10 cellular contexts compared by ENCODE assay signal in the genomic region with DNA sequence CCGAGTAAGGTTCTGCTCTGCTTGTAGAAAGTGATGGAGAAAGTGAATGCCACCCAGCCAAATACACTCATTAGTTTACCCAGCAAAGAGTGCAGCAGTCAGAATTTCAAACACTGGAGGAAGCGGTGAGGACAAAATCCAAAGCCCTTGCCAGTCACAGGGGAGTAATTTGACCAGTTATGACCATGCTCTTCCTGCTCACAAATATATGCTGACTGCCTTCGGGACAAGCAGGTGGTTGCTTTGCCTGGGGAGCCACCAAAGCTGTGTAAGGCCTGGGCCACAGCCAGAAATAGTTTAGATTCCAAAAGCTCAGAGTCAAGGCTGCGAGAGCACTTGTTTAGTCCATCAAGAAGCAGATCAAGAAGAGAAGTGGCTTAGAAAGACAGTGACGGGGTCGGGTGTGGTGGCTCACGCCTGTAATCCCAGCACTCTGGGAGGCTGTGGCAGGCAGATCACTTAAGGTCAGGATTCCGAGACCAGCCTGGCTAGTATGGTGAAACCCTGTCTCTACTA. TPM values are rescaled to one million over a fixed set of nuclear protein-coding genes. Genes with fewer than 3 reads are reported as not detected.
A peak's percentile ranks its signal among the peaks of the same experiment; 100 is the strongest.
DNase-seq lines count a peak whose midpoint lies in the region; ATAC-seq and TF ChIP-seq lines count a peak whose summit lies in the region.
"Had no signal": no experiment of that assay in that cellular context is flagged by ENCODE, and none has a peak within 500 bp of the region (broad histone marks: within the 10 kb centered on the region; RNA-seq: fewer than 3 reads in every experiment).

No MANE protein-coding gene starts in this region.

- in situ Hi-C loops in brain microvascular endothelial cell (cut with HindIII; ENCODE audit: low pct_ligation_motif_present, low sequenced_read_pairs), result no loop called here

- H3K4me1 Mint-ChIP-seq in activated CD8-positive, alpha-beta memory T cell treated with anti-CD3 and anti-CD28 coated beads, Interleukin-2, amount 10 ng/mL, durations not matched to agents 7 days and 5 days, result peaks cover 6% of the 10 kb centered on the region

- CTCF ChIA-PET in activated CD8-positive, alpha-beta memory T cell treated with anti-CD3 and anti-CD28 coated beads, Interleukin-2, amount 10 ng/mL, durations not matched to agents 7 days and 5 days (lab: Charles Lee), result no interaction called here

- H3K27me3 Mint-ChIP-seq in activated CD8-positive, alpha-beta memory T cell treated with anti-CD3 and anti-CD28 coated beads, Interleukin-2, amount 10 ng/mL, durations not matched to agents 7 days and 5 days, result no peaks in the 10 kb centered on the region

- no peak overlapping the region for H3K4me3 Mint-ChIP-seq in activated CD8-positive, alpha-beta memory T cell treated with anti-CD3 and anti-CD28 coated beads, Interleukin-2, amount 10 ng/mL, durations not matched to agents 7 days and 5 days
- H3K4me3 Mint-ChIP-seq: immature natural killer cell had no signal

- TF ChIP-seq CTCF in brain microvascular endothelial cell (IDR thresholded peaks at IDR 0.05; ENCODE audit: low read depth, low read length, missing control alignments) (no peak), lung (IDR thresholded peaks at IDR 0.05; ENCODE audit: control extremely low read depth, extremely low read depth) (no peak)

- ATAC-seq in lung (ENCODE audit: insufficient read depth, low FRiP score), result peak; percentile 53
- ATAC-seq in GM21360 (IDR thresholded peaks at IDR 0.05; ENCODE audit: unreplicated experiment), result no peak
- no peak for ATAC-seq in activated CD8-positive, alpha-beta memory T cell treated with anti-CD3 and anti-CD28 coated beads, Interleukin-2, amount 10 ng/mL, durations not matched to agents 7 days and 5 days

- H3K36me3 ChIP-seq in brain microvascular endothelial cell (replicated peaks) (no peaks in the 10 kb centered on the region), lung (ENCODE audit: control insufficient read depth in 2 of 2, insufficient read depth in 2 of 2, low read length in 2 of 2) (no peaks in the 10 kb centered on the region)

- 59 to 66% methylated on average over 8 of the region's 8 CpGs for WGBS in lung, 2 donors

- no peaks in the 10 kb centered on the region for H3K36me3 Mint-ChIP-seq in activated CD8-positive, alpha-beta memory T cell treated with anti-CD3 and anti-CD28 coated beads, Interleukin-2, amount 10 ng/mL, durations not matched to agents 7 days and 5 days

- DNase-seq in AG08396 (ENCODE audit: low spot score), result peak; percentile 61
- DNase-seq in M059J (ENCODE audit: low read depth), result peak; percentile 98
- DNase-seq in brain microvascular endothelial cell, result peak; percentile 67
- peak; percentile 48 for DNase-seq in lung (ENCODE audit: low spot score)
- no peak for DNase-seq in NCI-H748 treated with DMSO at 0.1 percent for 48 hours (lab: John Stamatoyannopoulos, UW)
- DNase-seq in CD1c-positive myeloid dendritic cell (ENCODE audit: extremely low spot score), result no peak
- DNase-seq in activated CD8-positive, alpha-beta memory T cell treated with anti-CD3 and anti-CD28 coated beads, Interleukin-2, amount 10 ng/mL, durations not matched to agents 7 days and 5 days, result no peak
- DNase-seq: immature natural killer cell, NCI-H187 treated with DMSO at 0.1 percent for 48 hours had no signal

- no peak overlapping the region for H3K4me3 ChIP-seq in brain microvascular endothelial cell (ENCODE audit: low read depth, low read length)
- H3K4me3 ChIP-seq in lung, result no peak overlapping the region

- H3K9me3 ChIP-seq in lung (ENCODE audit: control insufficient read depth in 2 of 2, insufficient read depth in 1 of 2, low read length in 1 of 2), result no peaks in the 10 kb centered on the region

- H3K9me3 Mint-ChIP-seq in activated CD8-positive, alpha-beta memory T cell treated with anti-CD3 and anti-CD28 coated beads, Interleukin-2, amount 10 ng/mL, durations not matched to agents 7 days and 5 days (ENCODE audit: low read depth), result peaks cover 9% of the 10 kb centered on the region

- no peak overlapping the region for H3K27ac ChIP-seq in brain microvascular endothelial cell
- peak overlapping the region; percentile 15 for H3K27ac ChIP-seq in lung (ENCODE audit: low read depth in 1 of 2, low read length in 1 of 2)

- H3K27me3 ChIP-seq in brain microvascular endothelial cell (replicated peaks) (no peaks in the 10 kb centered on the region), lung (ENCODE audit: control insufficient read depth, insufficient read depth) (no peaks in the 10 kb centered on the region)

- no peak overlapping the region for H3K27ac Mint-ChIP-seq in activated CD8-positive, alpha-beta memory T cell treated with anti-CD3 and anti-CD28 coated beads, Interleukin-2, amount 10 ng/mL, durations not matched to agents 7 days and 5 days
- H3K27ac Mint-ChIP-seq: immature natural killer cell had no signal

- peaks cover 0 to 5% of the 10 kb centered on the region in 2 donors for H3K4me1 ChIP-seq in lung (ENCODE audit: control insufficient read depth in 2 of 2, insufficient read depth in 2 of 2, low read length in 2 of 2)

RNA-seq across cellular contexts. Expression of gene ATP13A3, which starts 51.0 kb away (rescaled TPM):
- 91.3 and 134 TPM in 2 replicates for total RNA-seq in M059J (2014; rRNA removed; shearing (Covaris generic))
- total RNA-seq in lung, result 100 to 1,000 TPM in 1 of 2 donors, 10 to 100 TPM in 1; 92.0 to 166 TPM
- polyA plus RNA-seq in lung, result 10 to 100 TPM; 26.6 to 58.9 TPM
- total RNA-seq in activated CD8-positive, alpha-beta memory T cell treated with anti-CD3 and anti-CD28 coated beads, Interleukin-2, amount 10 ng/mL, durations not matched to agents 7 days and 5 days, result 10 to 100 TPM; 78.3 to 82.0 TPM

Comparison
In these comparisons a context has a peak if more than half of its experiments do, and no peak if none do; other contexts are left out.
1. DNase-seq: peak in AG08396 (single experiment), M059J (single experiment), brain microvascular endothelial cell (single experiment) and lung (single experiment); none in NCI-H748 treated with DMSO at 0.1 percent for 48 hours (single experiment), CD1c-positive myeloid dendritic cell (single experiment) and activated CD8-positive, alpha-beta memory T cell treated with anti-CD3 and anti-CD28 coated beads, Interleukin-2, amount 10 ng/mL, durations not matched to agents 7 days and 5 days (single experiment).